In genomic region chr11:119505861-119506260, GRCh38 we compare ENCODE assay signal across 1 cellular context.
TF ChIP-seq lines count a peak whose summit lies in the region.

No MANE protein-coding gene starts in this region.

TF ChIP-seq in H1, 55 proteins besides CTCF, POLR2A, EP300 and RAD21:
- no peak for TF ChIP-seq SRF (IDR thresholded peaks at IDR 0.05; ENCODE audit: low read depth, low read length)
- TF ChIP-seq BRCA1 (IDR thresholded peaks at IDR 0.05; ENCODE audit: low read depth, low read length) = no peak
- TF ChIP-seq FOSL1 (IDR thresholded peaks at IDR 0.05; ENCODE audit: insufficient read depth, low read depth, low read length) = no peak
- TF ChIP-seq ATF3 (IDR thresholded peaks at IDR 0.05; ENCODE audit: insufficient read depth, low read depth, low read length) = no peak
- no peak for TF ChIP-seq POU5F1 (IDR thresholded peaks at IDR 0.05; ENCODE audit: low read depth, low read length)
- no peak for TF ChIP-seq MAFK (IDR thresholded peaks at IDR 0.05; ENCODE audit: low read depth, low read length)
- TF ChIP-seq TAF7 (optimal IDR thresholded peaks at IDR 0.05; ENCODE audit: borderline replicate concordance, low read depth, low read length) = no peak
- no peak for TF ChIP-seq CEBPB (IDR thresholded peaks at IDR 0.05; ENCODE audit: low read depth, low read length)
- TF ChIP-seq CBX8 (IDR thresholded peaks at IDR 0.05; ENCODE audit: borderline replicate concordance, low read depth, low read length) = no peak
- no peak for TF ChIP-seq RBBP5 (IDR thresholded peaks at IDR 0.05; ENCODE audit: borderline replicate concordance, low read depth, low read length)
- no peak for TF ChIP-seq TEAD4 (IDR thresholded peaks at IDR 0.05; ENCODE audit: low read depth, low read length)
- no peak for TF ChIP-seq CHD2 (IDR thresholded peaks at IDR 0.05; ENCODE audit: low read length)
- TF ChIP-seq KDM5A (IDR thresholded peaks at IDR 0.05; ENCODE audit: low read length) = no peak
- no peak for TF ChIP-seq E2F6 (IDR thresholded peaks at IDR 0.05)
- TF ChIP-seq KDM4A (IDR thresholded peaks at IDR 0.05; ENCODE audit: low read depth, low read length, severe bottlenecking) = no peak
- no peak for TF ChIP-seq BCL11A (IDR thresholded peaks at IDR 0.05; ENCODE audit: low read depth in 2 of 2, low read length in 2 of 2)
- TF ChIP-seq NRF1 (IDR thresholded peaks at IDR 0.05; ENCODE audit: low read depth, low read length) = no peak
- no peak for TF ChIP-seq ATF2 (IDR thresholded peaks at IDR 0.05; ENCODE audit: low read length)
